18 cellular contexts compared by ENCODE assay signal in the genomic region with DNA sequence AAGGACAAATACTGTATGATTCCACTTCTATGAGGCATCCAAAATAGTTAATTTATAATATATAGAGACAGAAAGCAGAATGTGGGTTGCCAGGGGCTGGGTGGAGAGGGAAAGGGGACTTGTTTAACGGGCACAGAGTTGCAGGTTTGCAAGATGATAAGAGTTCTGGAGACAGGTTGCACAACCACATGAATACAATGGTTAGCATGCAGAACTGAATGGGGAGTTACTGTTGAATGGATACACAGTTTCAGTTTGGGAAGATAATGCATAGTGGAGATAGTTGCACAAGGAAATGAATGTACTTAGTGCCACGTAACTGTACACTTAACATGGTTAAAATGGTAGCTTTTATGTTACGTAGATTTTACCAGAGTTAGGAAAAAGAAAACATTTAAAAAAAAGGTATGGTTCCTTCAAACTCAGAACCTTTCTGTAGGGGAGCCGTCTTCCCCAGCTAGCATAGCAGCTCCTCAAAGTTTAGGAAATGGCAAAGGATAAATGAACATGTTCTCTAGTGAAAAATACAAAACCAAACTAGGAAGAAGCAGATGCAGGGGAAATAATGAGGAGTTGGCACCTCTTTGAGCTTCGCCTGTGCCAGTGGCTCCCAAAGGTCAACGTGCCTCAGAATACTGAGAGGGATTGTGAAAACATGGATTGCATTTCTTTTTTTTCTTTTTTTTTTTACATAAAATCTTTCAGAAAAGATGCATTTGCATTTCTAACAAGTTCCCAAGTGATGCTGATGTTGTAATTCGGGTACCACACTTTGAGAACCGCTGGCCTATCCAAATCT.
DNase-seq lines count a peak whose midpoint lies in the region; ATAC-seq, FAIRE-seq and TF ChIP-seq lines count a peak whose summit lies in the region.
"Had no signal": no experiment of that assay in that cellular context is flagged by ENCODE, and none has a peak within 500 bp of the region (broad histone marks: within the 10 kb centered on the region; RNA-seq: fewer than 3 reads in every experiment).

No MANE protein-coding gene starts in this region.

- H3K27ac ChIP-seq in K562 (ENCODE audit: extremely low read depth, low read depth, low read length) (no peak overlapping the region), right lobe of liver (no peak overlapping the region)

- no TSS peak for BruUV-seq in K562 (replicated peaks; lab: Mats Ljungman, UMichigan)

- H3K36me3 ChIP-seq in K562 (ENCODE audit: control insufficient read depth, insufficient read depth, low read length): no peaks in the 10 kb centered on the region
- no peaks in the 10 kb centered on the region for H3K36me3 ChIP-seq in right lobe of liver
- H3K36me3 ChIP-seq: BE2C had no signal

- no peak overlapping the region for H2AFZ ChIP-seq in K562 (ENCODE audit: low read depth, low read length)

- POLR2A ChIA-PET in K562 (lab: Yijun Ruan, JAX): no interaction called here

- H3K4me3 ChIP-seq in K562: no peak overlapping the region
- no peak overlapping the region for H3K4me3 ChIP-seq in right lobe of liver

- peaks cover 41% of the 10 kb centered on the region for H3K27me3 Mint-ChIP-seq in HFFc6 (ENCODE audit: insufficient read depth)

- FAIRE-seq in K562 (lab: Jason Lieb, UNC): no peak
- FAIRE-seq: A204.1, G401.6, GM12891, GM19239, H1 had no signal

- no peak overlapping the region for H3K9ac ChIP-seq in K562 (ENCODE audit: insufficient read depth in 1 of 2, low read depth in 2 of 2, low read length in 2 of 2)

- in situ Hi-C loops in K562 (cut with MboI): no loop called here

- no peak for TF ChIP-seq POLR2A in K562 (conservative IDR thresholded peaks at IDR 0.05)
- TF ChIP-seq POLR2A in right lobe of liver (IDR thresholded peaks at IDR 0.05): no peak

- H3K9me3 ChIP-seq in K562 (replicated peaks; ENCODE audit: control insufficient read depth, insufficient read depth, low read depth, low read length): no peaks in the 10 kb centered on the region
- no peaks in the 10 kb centered on the region for H3K9me3 ChIP-seq in right lobe of liver
- H3K9me3 ChIP-seq: BE2C had no signal

- TF ChIP-seq CTCF in K562 (IDR thresholded peaks at IDR 0.05 in 2 of 3, conservative IDR thresholded peaks at IDR 0.05 in 1 of 3; ENCODE audit: insufficient read depth in 2 of 3, low read depth in 1 of 3, low read length in 3 of 3) (no peak), right lobe of liver (IDR thresholded peaks at IDR 0.05) (no peak), HFFc6 (IDR thresholded peaks at IDR 0.05) (no peak)

- ATAC-seq in K562 (no peak), right lobe of liver (peak in 3 of 4 donors; percentile 38 to 56 (median 54))

- no peaks in the 10 kb centered on the region for H3K36me3 Mint-ChIP-seq in HFFc6 (ENCODE audit: low read depth)
- H3K36me3 Mint-ChIP-seq: CD4-positive, CD25-positive, alpha-beta regulatory T cell; CD8-positive, alpha-beta memory T cell had no signal

- WGBS in K562 (ENCODE audit: insufficient coverage, low coverage, missing lambda C conversion rate): 22% methylated on average over 5 of the region's 8 CpGs
- 52% methylated on average over 7 of the region's 8 CpGs for WGBS in right lobe of liver (ENCODE audit: insufficient coverage, low coverage, low lambda C conversion rate, missing lambda C conversion rate)

- DNase-seq in OCI-M1 (lab: John Stamatoyannopoulos, UW) (peak; percentile 25), K562 (ENCODE audit: extremely low read depth in 1 of 4, low spot score in 3 of 4) (no peak), right lobe of liver (no peak), NCI-H1105 (lab: John Stamatoyannopoulos, UW) (no peak), amniotic stem cell (lab: John Stamatoyannopoulos, UW) (no peak), HFFc6 (no peak)
- DNase-seq: ACHN; BE2C; C1 segment of cervical spinal cord; CD4-positive, CD25-positive, alpha-beta regulatory T cell; CD8-positive, alpha-beta memory T cell; COR-L47; H9 had no signal

- H3K4me1 Mint-ChIP-seq in HFFc6 (ENCODE audit: low read depth): peaks cover 24% of the 10 kb centered on the region
- H3K4me1 Mint-ChIP-seq: CD4-positive, CD25-positive, alpha-beta regulatory T cell; CD8-positive, alpha-beta memory T cell; H9 had no signal

- H4K20me1 ChIP-seq in K562 (replicated peaks; ENCODE audit: control insufficient read depth, insufficient read depth, low read length): no peaks in the 10 kb centered on the region

- no peak for TF ChIP-seq EP300 in K562 (IDR thresholded peaks at IDR 0.05; ENCODE audit: low read length)

- no peaks in the 10 kb centered on the region for H3K79me2 ChIP-seq in K562 (ENCODE audit: control insufficient read depth, insufficient read depth, low read length)

- H3K4me1 ChIP-seq in K562 (replicated peaks in 1 of 2; ENCODE audit: control insufficient read depth in 2 of 2, insufficient read depth in 2 of 2, low read length in 2 of 2): no peaks in the 10 kb centered on the region; a peak in 1 of 5 replicates
- peaks cover 0 to 6% (median 0%) of the 10 kb centered on the region in 4 donors for H3K4me1 ChIP-seq in right lobe of liver
- H3K4me1 ChIP-seq: BE2C had no signal

- H3K27me3 ChIP-seq in K562 (ENCODE audit: control insufficient read depth in 2 of 2, insufficient read depth in 2 of 2, low read length in 2 of 2) (peaks cover 4 to 17% of the 10 kb centered on the region in 2 experiments; a peak in 3 of 5 replicates), right lobe of liver (no peaks in the 10 kb centered on the region)
- H3K27me3 ChIP-seq: BE2C had no signal

- CTCF ChIA-PET in K562 (lab: Yijun Ruan, JAX; ENCODE audit: low intra/inter-chr PET ratio): no interaction called here

- H3K4me3 Mint-ChIP-seq in HFFc6: no peak overlapping the region
- H3K4me3 Mint-ChIP-seq: CD4-positive, CD25-positive, alpha-beta regulatory T cell; CD8-positive, alpha-beta memory T cell; H9 had no signal

- intact Hi-C loops in K562 (cut with micrococcal nuclease): no loop called here
- intact Hi-C loops in right lobe of liver (cut with DNase I): no loop called here

- no peaks in the 10 kb centered on the region for H3K9me3 Mint-ChIP-seq in HFFc6
- H3K9me3 Mint-ChIP-seq: CD4-positive, CD25-positive, alpha-beta regulatory T cell; CD8-positive, alpha-beta memory T cell; H9 had no signal

- no peak for TF ChIP-seq RAD21 in K562 (CRISPR knock-in tag; conservative IDR thresholded peaks at IDR 0.05 in 1 of 2, IDR thresholded peaks at IDR 0.05 in 1 of 2)

- no peak overlapping the region for H3K4me2 ChIP-seq in K562 (ENCODE audit: insufficient read depth, low read length)

- no peak overlapping the region for H3K27ac Mint-ChIP-seq in HFFc6
- H3K27ac Mint-ChIP-seq: CD4-positive, CD25-positive, alpha-beta regulatory T cell; H9 had no signal

- no peaks in the 10 kb centered on the region for H3K9me1 ChIP-seq in K562 (ENCODE audit: control insufficient read depth, insufficient read depth, low read length)

TF ChIP-seq in K562, 482 proteins besides CTCF, POLR2A, EP300 and RAD21:
- TF ChIP-seq ELF4 (CRISPR knock-in tag; IDR thresholded peaks at IDR 0.05) (no peak), CEBPB (tag; IDR thresholded peaks at IDR 0.05) (peak; percentile 30; the same call in 1 of the 2 replicates)
TF ChIP-seq in K562: peak in this region for 1.
